ENCODE assay signal across 8 cellular contexts in genomic region chr3:84958495-84959469, GRCh38. TPM values are rescaled to one million over a fixed set of nuclear protein-coding genes. Genes with fewer than 3 reads are reported as not detected.
DNase-seq lines count a peak whose midpoint lies in the region; ATAC-seq and TF ChIP-seq lines count a peak whose summit lies in the region.

CADM2 (plus strand) TSS chr3:84958989.

- H3K27me3 Mint-ChIP-seq in Calu3 (ENCODE audit: unreplicated experiment) = no peaks in the 10 kb centered on the region
- peaks cover 63% of the 10 kb centered on the region for H3K27me3 Mint-ChIP-seq in nephron progenitor cell (ENCODE audit: low read depth, poor library complexity)

- DNase-seq in Calu3 = peak; percentile 90
- DNase-seq in HuH-7 (ENCODE audit: low spot score) = peak; percentile 74
- DNase-seq in SHP77 treated with DMSO at 0.1 percent for 48 hours (lab: John Stamatoyannopoulos, UW) = peak; percentile 98
- peak; percentile 64 for DNase-seq in activated naive CD4-positive, alpha-beta T cell treated with Interleukin-2 at 50 U/mL for 16 hours
- DNase-seq in foreskin keratinocyte = peak; percentile 38 to 74
- peak; percentile 95 for DNase-seq in nephron progenitor cell
- DNase-seq in stimulated activated naive CD8-positive, alpha-beta T cell treated with anti-CD3 and anti-CD28 coated beads, Interleukin-15, Interleukin-2, amounts not matched to agents 100 U/mL and 50 U/mL, for 24 hours = peak; percentile 73

- H3K36me3 Mint-ChIP-seq in Calu3 (ENCODE audit: insufficient read depth, unreplicated experiment) (peaks cover 18% of the 10 kb centered on the region), nephron progenitor cell (ENCODE audit: low read depth) (no peaks in the 10 kb centered on the region)

- H3K9me3 Mint-ChIP-seq in Calu3 (ENCODE audit: low read depth, unreplicated experiment) (no peaks in the 10 kb centered on the region), nephron progenitor cell (no peaks in the 10 kb centered on the region)

- peak; percentile 94 for ATAC-seq in GM21515 (IDR thresholded peaks at IDR 0.05; ENCODE audit: unreplicated experiment)
- peak; percentile 99 for ATAC-seq in foreskin keratinocyte
- ATAC-seq in stimulated activated naive CD8-positive, alpha-beta T cell treated with anti-CD3 and anti-CD28 coated beads, Interleukin-15, Interleukin-2, amounts not matched to agents 100 U/mL and 50 U/mL, for 24 hours = peak; percentile 93

- peaks cover 29% of the 10 kb centered on the region for H3K27me3 ChIP-seq in foreskin keratinocyte

- H3K27ac Mint-ChIP-seq in Calu3 (ENCODE audit: unreplicated experiment) (peak within 1 kb of the TSS; percentile 47), nephron progenitor cell (no peak within 1 kb of the TSS)

- CTCF ChIA-PET in Calu3 (lab: Charles Lee) = no interaction called here

- BruUV-seq in Calu3 (replicated peaks; lab: Mats Ljungman, UMichigan) = no TSS peak

- peak within 1 kb of the TSS; percentile 97 for H3K4me3 Mint-ChIP-seq in Calu3 (ENCODE audit: low read depth, unreplicated experiment)
- peak within 1 kb of the TSS; percentile 84 for H3K4me3 Mint-ChIP-seq in nephron progenitor cell

- intact Hi-C loops in Calu3 (cut with micrococcal nuclease; ENCODE audit: unreplicated experiment) = no loop called here

- peaks cover 9% of the 10 kb centered on the region for H3K4me1 Mint-ChIP-seq in Calu3 (ENCODE audit: low read depth, unreplicated experiment)
- H3K4me1 Mint-ChIP-seq in nephron progenitor cell = peaks cover 36% of the 10 kb centered on the region

- TF ChIP-seq CTCF in Calu3 (IDR thresholded peaks at IDR 0.05; ENCODE audit: unreplicated experiment) (peak; percentile 38), foreskin keratinocyte (conservative IDR thresholded peaks at IDR 0.05) (peak; percentile 31), nephron progenitor cell (IDR thresholded peaks at IDR 0.05) (no peak)

- H3K27ac ChIP-seq in foreskin keratinocyte = no peak within 1 kb of the TSS

- no peaks in the 10 kb centered on the region for H3K4me1 ChIP-seq in foreskin keratinocyte

RNA-seq across cellular contexts. Expression of gene CADM2, which starts in this region (rescaled TPM):
- 0.71 and 1.3 TPM in 2 replicates for total RNA-seq in Calu3 (2022)
- not detected in 2 replicates for total RNA-seq in foreskin keratinocyte
- 0.10 TPM in 1 of 2 replicates, not detected in the other for polyA plus RNA-seq in foreskin keratinocyte

Comparison
In these comparisons a context has a peak if more than half of its experiments do, and no peak if none do; other contexts are left out.
1. Peak in DNase-seq and ATAC-seq in foreskin keratinocyte; RNA of the gene not detected or under 1 TPM.